1 cellular context compared by ENCODE assay signal in the genomic region with DNA sequence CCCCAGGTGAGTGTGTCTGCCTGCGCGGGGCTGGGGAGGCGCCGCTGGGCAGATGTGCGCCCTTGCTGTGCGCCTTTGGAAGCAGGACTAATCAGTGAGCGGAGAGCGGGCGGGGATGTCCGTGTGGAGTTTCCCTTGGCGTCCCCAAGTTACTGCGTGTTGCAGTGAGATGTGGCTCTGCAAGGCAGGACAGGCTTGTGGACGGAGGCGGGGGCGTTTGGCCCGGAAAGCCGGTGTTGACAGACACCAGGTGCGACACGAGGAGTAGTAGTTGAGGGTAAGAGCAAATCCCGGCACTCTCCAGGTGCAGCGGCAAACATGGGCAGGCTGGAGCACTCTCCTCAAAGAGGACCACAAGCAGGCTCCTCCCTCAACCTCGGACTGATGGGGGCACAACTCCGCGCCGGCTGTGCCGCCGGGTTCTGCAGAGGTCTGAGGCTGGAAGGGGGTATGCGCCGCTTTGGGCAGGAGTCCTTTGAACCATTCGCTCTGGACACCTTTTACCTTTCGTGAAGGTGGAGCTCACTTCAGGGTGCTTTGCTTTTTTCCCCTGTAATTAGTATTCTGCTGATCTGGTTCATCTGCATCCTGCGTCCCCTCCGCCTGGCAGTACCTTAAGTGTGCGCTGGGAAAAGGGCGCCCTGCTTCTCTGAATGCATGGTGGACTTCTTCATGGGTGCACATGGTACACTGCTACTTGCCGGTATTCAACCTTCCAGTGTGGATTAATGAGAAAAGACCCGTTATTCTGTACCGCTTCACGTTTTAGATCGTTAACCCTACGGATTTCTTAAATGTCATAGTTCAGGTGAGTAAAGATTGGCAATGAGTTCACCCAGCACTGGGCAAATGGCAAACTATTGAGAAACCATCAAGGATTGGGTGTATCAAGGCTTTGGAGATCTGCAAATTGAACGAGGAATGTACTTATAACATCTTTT.
TF ChIP-seq lines count a peak whose summit lies in the region.

No MANE protein-coding gene starts in this region.

TF ChIP-seq in HEK293, 187 proteins besides CTCF, POLR2A, EP300 and RAD21 (continued from another document and continues in another):
- TF ChIP-seq, protein P1, sequence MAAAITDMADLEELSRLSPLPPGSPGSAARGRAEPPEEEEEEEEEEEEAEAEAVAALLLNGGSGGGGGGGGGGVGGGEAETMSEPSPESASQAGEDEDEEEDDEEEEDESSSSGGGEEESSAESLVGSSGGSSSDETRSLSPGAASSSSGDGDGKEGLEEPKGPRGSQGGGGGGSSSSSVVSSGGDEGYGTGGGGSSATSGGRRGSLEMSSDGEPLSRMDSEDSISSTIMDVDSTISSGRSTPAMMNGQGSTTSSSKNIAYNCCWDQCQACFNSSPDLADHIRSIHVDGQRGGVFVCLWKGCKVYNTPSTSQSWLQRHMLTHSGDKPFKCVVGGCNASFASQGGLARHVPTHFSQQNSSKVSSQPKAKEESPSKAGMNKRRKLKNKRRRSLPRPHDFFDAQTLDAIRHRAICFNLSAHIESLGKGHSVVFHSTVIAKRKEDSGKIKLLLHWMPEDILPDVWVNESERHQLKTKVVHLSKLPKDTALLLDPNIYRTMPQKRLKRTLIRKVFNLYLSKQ (tag by site-specific recombination; IDR thresholded peaks at IDR 0.05; ENCODE audit: borderline replicate concordance), result no peak
- no peak for TF ChIP-seq ZNF292 (tag by site-specific recombination; IDR thresholded peaks at IDR 0.05; ENCODE audit: borderline replicate concordance, low read depth)
- TF ChIP-seq, protein P2, sequence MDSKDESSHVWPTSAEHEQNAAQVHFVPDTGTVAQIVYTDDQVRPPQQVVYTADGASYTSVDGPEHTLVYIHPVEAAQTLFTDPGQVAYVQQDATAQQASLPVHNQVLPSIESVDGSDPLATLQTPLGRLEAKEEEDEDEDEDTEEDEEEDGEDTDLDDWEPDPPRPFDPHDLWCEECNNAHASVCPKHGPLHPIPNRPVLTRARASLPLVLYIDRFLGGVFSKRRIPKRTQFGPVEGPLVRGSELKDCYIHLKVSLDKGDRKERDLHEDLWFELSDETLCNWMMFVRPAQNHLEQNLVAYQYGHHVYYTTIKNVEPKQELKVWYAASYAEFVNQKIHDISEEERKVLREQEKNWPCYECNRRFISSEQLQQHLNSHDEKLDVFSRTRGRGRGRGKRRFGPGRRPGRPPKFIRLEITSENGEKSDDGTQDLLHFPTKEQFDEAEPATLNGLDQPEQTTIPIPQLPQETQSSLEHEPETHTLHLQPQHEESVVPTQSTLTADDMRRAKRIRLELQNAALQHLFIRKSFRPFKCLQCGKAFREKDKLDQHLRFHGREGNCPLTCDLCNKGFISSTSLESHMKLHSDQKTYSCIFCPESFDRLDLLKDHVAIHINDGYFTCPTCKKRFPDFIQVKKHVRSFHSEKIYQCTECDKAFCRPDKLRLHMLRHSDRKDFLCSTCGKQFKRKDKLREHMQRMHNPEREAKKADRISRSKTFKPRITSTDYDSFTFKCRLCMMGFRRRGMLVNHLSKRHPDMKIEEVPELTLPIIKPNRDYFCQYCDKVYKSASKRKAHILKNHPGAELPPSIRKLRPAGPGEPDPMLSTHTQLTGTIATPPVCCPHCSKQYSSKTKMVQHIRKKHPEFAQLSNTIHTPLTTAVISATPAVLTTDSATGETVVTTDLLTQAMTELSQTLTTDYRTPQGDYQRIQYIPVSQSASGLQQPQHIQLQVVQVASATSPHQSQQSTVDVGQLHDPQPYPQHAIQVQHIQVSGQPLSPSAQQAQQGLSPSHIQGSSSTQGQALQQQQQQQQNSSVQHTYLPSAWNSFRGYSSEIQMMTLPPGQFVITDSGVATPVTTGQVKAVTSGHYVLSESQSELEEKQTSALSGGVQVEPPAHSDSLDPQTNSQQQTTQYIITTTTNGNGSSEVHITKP (tag by site-specific recombination; IDR thresholded peaks at IDR 0.05), result peak; percentile 59
- TF ChIP-seq ZNF157 (tag by site-specific recombination; IDR thresholded peaks at IDR 0.05), result no peak
- no peak for TF ChIP-seq ZNF169 (tag by site-specific recombination; IDR thresholded peaks at IDR 0.05)
- TF ChIP-seq ZNF558 (tag by site-specific recombination; IDR thresholded peaks at IDR 0.05), result no peak
- TF ChIP-seq, protein P3, sequence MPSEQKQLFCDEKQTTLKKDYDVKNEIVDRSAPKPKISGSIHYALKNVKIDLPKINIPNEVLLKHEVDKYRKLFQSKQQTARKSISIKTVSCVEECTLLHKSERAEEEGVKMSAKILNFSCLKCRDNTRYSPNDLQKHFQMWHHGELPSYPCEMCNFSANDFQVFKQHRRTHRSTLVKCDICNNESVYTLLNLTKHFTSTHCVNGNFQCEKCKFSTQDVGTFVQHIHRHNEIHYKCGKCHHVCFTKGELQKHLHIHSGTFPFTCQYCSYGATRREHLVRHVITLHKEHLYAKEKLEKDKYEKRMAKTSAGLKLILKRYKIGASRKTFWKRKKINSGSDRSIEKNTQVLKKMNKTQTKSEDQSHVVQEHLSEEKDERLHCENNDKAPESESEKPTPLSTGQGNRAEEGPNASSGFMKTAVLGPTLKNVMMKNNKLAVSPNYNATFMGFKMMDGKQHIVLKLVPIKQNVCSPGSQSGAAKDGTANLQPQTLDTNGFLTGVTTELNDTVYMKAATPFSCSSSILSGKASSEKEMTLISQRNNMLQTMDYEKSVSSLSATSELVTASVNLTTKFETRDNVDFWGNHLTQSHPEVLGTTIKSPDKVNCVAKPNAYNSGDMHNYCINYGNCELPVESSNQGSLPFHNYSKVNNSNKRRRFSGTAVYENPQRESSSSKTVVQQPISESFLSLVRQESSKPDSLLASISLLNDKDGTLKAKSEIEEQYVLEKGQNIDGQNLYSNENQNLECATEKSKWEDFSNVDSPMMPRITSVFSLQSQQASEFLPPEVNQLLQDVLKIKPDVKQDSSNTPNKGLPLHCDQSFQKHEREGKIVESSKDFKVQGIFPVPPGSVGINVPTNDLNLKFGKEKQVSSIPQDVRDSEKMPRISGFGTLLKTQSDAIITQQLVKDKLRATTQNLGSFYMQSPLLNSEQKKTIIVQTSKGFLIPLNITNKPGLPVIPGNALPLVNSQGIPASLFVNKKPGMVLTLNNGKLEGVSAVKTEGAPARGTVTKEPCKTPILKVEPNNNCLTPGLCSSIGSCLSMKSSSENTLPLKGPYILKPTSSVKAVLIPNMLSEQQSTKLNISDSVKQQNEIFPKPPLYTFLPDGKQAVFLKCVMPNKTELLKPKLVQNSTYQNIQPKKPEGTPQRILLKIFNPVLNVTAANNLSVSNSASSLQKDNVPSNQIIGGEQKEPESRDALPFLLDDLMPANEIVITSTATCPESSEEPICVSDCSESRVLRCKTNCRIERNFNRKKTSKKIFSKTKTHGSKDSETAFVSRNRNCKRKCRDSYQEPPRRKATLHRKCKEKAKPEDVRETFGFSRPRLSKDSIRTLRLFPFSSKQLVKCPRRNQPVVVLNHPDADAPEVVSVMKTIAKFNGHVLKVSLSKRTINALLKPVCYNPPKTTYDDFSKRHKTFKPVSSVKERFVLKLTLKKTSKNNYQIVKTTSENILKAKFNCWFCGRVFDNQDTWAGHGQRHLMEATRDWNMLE (tag by site-specific recombination; conservative IDR thresholded peaks at IDR 0.05; ENCODE audit: low read depth), result no peak
- no peak for TF ChIP-seq ZNF473 (tag by site-specific recombination; IDR thresholded peaks at IDR 0.05)
- no peak for TF ChIP-seq ZNF423 (tag by site-specific recombination; IDR thresholded peaks at IDR 0.05)
- TF ChIP-seq ZNF350 (tag by site-specific recombination; IDR thresholded peaks at IDR 0.05), result no peak
- TF ChIP-seq, protein P4, sequence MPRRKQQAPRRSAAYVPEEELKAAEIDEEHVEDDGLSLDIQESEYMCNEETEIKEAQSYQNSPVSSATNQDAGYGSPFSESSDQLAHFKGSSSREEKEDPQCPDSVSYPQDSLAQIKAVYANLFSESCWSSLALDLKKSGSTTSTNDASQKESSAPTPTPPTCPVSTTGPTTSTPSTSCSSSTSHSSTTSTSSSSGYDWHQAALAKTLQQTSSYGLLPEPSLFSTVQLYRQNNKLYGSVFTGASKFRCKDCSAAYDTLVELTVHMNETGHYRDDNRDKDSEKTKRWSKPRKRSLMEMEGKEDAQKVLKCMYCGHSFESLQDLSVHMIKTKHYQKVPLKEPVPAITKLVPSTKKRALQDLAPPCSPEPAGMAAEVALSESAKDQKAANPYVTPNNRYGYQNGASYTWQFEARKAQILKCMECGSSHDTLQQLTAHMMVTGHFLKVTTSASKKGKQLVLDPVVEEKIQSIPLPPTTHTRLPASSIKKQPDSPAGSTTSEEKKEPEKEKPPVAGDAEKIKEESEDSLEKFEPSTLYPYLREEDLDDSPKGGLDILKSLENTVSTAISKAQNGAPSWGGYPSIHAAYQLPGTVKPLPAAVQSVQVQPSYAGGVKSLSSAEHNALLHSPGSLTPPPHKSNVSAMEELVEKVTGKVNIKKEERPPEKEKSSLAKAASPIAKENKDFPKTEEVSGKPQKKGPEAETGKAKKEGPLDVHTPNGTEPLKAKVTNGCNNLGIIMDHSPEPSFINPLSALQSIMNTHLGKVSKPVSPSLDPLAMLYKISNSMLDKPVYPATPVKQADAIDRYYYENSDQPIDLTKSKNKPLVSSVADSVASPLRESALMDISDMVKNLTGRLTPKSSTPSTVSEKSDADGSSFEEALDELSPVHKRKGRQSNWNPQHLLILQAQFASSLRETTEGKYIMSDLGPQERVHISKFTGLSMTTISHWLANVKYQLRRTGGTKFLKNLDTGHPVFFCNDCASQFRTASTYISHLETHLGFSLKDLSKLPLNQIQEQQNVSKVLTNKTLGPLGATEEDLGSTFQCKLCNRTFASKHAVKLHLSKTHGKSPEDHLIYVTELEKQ (tag by site-specific recombination; IDR thresholded peaks at IDR 0.05; ENCODE audit: borderline replicate concordance), result no peak
- TF ChIP-seq, protein P5, sequence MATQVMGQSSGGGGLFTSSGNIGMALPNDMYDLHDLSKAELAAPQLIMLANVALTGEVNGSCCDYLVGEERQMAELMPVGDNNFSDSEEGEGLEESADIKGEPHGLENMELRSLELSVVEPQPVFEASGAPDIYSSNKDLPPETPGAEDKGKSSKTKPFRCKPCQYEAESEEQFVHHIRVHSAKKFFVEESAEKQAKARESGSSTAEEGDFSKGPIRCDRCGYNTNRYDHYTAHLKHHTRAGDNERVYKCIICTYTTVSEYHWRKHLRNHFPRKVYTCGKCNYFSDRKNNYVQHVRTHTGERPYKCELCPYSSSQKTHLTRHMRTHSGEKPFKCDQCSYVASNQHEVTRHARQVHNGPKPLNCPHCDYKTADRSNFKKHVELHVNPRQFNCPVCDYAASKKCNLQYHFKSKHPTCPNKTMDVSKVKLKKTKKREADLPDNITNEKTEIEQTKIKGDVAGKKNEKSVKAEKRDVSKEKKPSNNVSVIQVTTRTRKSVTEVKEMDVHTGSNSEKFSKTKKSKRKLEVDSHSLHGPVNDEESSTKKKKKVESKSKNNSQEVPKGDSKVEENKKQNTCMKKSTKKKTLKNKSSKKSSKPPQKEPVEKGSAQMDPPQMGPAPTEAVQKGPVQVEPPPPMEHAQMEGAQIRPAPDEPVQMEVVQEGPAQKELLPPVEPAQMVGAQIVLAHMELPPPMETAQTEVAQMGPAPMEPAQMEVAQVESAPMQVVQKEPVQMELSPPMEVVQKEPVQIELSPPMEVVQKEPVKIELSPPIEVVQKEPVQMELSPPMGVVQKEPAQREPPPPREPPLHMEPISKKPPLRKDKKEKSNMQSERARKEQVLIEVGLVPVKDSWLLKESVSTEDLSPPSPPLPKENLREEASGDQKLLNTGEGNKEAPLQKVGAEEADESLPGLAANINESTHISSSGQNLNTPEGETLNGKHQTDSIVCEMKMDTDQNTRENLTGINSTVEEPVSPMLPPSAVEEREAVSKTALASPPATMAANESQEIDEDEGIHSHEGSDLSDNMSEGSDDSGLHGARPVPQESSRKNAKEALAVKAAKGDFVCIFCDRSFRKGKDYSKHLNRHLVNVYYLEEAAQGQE (tag by site-specific recombination; IDR thresholded peaks at IDR 0.05), result no peak
- TF ChIP-seq ZNF223 (tag by site-specific recombination; IDR thresholded peaks at IDR 0.05), result no peak
- no peak for TF ChIP-seq SETDB1 (IDR thresholded peaks at IDR 0.05; ENCODE audit: insufficient read length, low read length)
- no peak for TF ChIP-seq ZNF211 (tag by site-specific recombination; IDR thresholded peaks at IDR 0.05; ENCODE audit: low read depth)
- TF ChIP-seq, protein P6, sequence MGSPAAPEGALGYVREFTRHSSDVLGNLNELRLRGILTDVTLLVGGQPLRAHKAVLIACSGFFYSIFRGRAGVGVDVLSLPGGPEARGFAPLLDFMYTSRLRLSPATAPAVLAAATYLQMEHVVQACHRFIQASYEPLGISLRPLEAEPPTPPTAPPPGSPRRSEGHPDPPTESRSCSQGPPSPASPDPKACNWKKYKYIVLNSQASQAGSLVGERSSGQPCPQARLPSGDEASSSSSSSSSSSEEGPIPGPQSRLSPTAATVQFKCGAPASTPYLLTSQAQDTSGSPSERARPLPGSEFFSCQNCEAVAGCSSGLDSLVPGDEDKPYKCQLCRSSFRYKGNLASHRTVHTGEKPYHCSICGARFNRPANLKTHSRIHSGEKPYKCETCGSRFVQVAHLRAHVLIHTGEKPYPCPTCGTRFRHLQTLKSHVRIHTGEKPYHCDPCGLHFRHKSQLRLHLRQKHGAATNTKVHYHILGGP (tag by site-specific recombination; IDR thresholded peaks at IDR 0.05), result no peak
- TF ChIP-seq, protein P7, sequence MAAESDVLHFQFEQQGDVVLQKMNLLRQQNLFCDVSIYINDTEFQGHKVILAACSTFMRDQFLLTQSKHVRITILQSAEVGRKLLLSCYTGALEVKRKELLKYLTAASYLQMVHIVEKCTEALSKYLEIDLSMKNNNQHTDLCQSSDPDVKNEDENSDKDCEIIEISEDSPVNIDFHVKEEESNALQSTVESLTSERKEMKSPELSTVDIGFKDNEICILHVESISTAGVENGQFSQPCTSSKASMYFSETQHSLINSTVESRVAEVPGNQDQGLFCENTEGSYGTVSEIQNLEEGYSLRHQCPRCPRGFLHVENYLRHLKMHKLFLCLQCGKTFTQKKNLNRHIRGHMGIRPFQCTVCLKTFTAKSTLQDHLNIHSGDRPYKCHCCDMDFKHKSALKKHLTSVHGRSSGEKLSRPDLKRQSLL (tag by site-specific recombination; IDR thresholded peaks at IDR 0.05), result no peak
- TF ChIP-seq YY2 (tag by site-specific recombination; IDR thresholded peaks at IDR 0.05), result no peak
- no peak for TF ChIP-seq ZNF48 (tag by site-specific recombination; IDR thresholded peaks at IDR 0.05)
- TF ChIP-seq ZEB2 (tag by site-specific recombination; IDR thresholded peaks at IDR 0.05), result peak; percentile 44; the same call in 1 of the 2 replicates
- TF ChIP-seq ZFP41 (tag by site-specific recombination; IDR thresholded peaks at IDR 0.05; ENCODE audit: borderline replicate concordance), result no peak
- no peak for TF ChIP-seq ZNF621 (tag by site-specific recombination; IDR thresholded peaks at IDR 0.05)
- no peak for TF ChIP-seq ZNF214 (tag by site-specific recombination; IDR thresholded peaks at IDR 0.05; ENCODE audit: borderline replicate concordance)
- TF ChIP-seq ZNF777 (tag by site-specific recombination; IDR thresholded peaks at IDR 0.05; ENCODE audit: borderline replicate concordance), result no peak
- 0 out of 2 replicates have a peak, but pooled peaks have one; percentile 39 for TF ChIP-seq ZNF600 (tag by site-specific recombination; IDR thresholded peaks at IDR 0.05)
- TF ChIP-seq, protein P8, sequence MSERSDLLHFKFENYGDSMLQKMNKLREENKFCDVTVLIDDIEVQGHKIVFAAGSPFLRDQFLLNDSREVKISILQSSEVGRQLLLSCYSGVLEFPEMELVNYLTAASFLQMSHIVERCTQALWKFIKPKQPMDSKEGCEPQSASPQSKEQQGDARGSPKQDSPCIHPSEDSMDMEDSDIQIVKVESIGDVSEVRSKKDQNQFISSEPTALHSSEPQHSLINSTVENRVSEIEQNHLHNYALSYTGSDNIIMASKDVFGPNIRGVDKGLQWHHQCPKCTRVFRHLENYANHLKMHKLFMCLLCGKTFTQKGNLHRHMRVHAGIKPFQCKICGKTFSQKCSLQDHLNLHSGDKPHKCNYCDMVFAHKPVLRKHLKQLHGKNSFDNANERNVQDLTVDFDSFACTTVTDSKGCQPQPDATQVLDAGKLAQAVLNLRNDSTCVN (tag by site-specific recombination; optimal IDR thresholded peaks at IDR 0.05), result no peak
